8 cellular contexts compared by ENCODE assay signal in genomic region chr3:49554639-49555265, GRCh38. TPM values are rescaled to one million over a fixed set of nuclear protein-coding genes. Genes with fewer than 3 reads are reported as not detected.
A peak's percentile ranks its signal among the peaks of the same experiment; 100 is the strongest.
DNase-seq lines count a peak whose midpoint lies in the region; ATAC-seq and TF ChIP-seq lines count a peak whose summit lies in the region.

No MANE protein-coding gene starts in this region.

- no peak overlapping the region for H3K27ac ChIP-seq in OCI-LY7 (ENCODE audit: low read depth, low read length, poor library complexity, severe bottlenecking)
- H3K27ac ChIP-seq in adrenal gland: peak overlapping the region in 2 of 5 donors; percentile 47 to 79
- no peak overlapping the region for H3K27ac ChIP-seq in smooth muscle cell (ENCODE audit: low read depth)

- H3K36me3 ChIP-seq in OCI-LY7 (ENCODE audit: insufficient read depth, low read length): no peaks in the 10 kb centered on the region
- no peaks in the 10 kb centered on the region for H3K36me3 ChIP-seq in adrenal gland (replicated peaks in 1 of 2)
- no peaks in the 10 kb centered on the region for H3K36me3 ChIP-seq in smooth muscle cell (ENCODE audit: low read depth)

- peak overlapping the region; percentile 66 for H3K4me3 ChIP-seq in OCI-LY7 (ENCODE audit: low read depth, low read length, poor library complexity, severe bottlenecking)
- H3K4me3 ChIP-seq in adrenal gland: peak overlapping the region in 1 of 4 donors; percentile 90
- peak overlapping the region; percentile 72 for H3K4me3 ChIP-seq in iPS-18c (ENCODE audit: insufficient read depth, low read depth, low read length)
- peak overlapping the region; percentile 54 for H3K4me3 ChIP-seq in smooth muscle cell

- no peak overlapping the region for H3K9ac ChIP-seq in smooth muscle cell (ENCODE audit: low read depth)

- H3K4me1 ChIP-seq in OCI-LY7 (ENCODE audit: insufficient read depth, low read length, poor library complexity, severe bottlenecking): peaks cover 11% of the 10 kb centered on the region
- H3K4me1 ChIP-seq in adrenal gland (replicated peaks in 1 of 2): peaks cover 11 to 16% of the 10 kb centered on the region in 2 donors
- peaks cover 3% of the 10 kb centered on the region for H3K4me1 ChIP-seq in smooth muscle cell (ENCODE audit: low read depth)

- 0 out of 2 replicates have a peak, but pooled peaks cover 4% of the 10 kb centered on the region for H3K36me3 Mint-ChIP-seq in HFFc6 (ENCODE audit: low read depth)

- TF ChIP-seq POLR2A in adrenal gland (IDR thresholded peaks at IDR 0.05): no peak

- no TSS peak for BruUV-seq in OCI-LY7 (replicated peaks; lab: Mats Ljungman, UMichigan)

- no peak overlapping the region for H2AFZ ChIP-seq in OCI-LY7 (ENCODE audit: low read length)
- no peak overlapping the region for H2AFZ ChIP-seq in smooth muscle cell (ENCODE audit: low read depth)

- 1 to 12% (median 3%) methylated on average over 5 to 65 of the region's 65 CpGs for WGBS in adrenal gland, 4 donors
- 4% methylated on average over 49 of the region's 65 CpGs for whole genome bisulfite sequencing in smooth muscle cell (ENCODE audit: low lambda C conversion rate)

- CTCF ChIA-PET in OCI-LY7 (lab: Charles Lee; ENCODE audit: unreplicated experiment): no interaction called here

- H3K4me1 Mint-ChIP-seq in HFFc6 (ENCODE audit: low read depth): peaks cover 12% of the 10 kb centered on the region

- intact Hi-C loops in OCI-LY7 (cut with micrococcal nuclease; ENCODE audit: unreplicated experiment) (no loop called here), adrenal gland (cut with DNase I) (no loop called here)

- H4K20me1 ChIP-seq in OCI-LY7 (ENCODE audit: insufficient read depth, low read length) (no peaks in the 10 kb centered on the region), smooth muscle cell (ENCODE audit: low read depth) (no peaks in the 10 kb centered on the region)

- H3K4me2 ChIP-seq in OCI-LY7 (ENCODE audit: low read length) (peak overlapping the region; percentile 71), smooth muscle cell (peak overlapping the region; percentile 85)

- no peaks in the 10 kb centered on the region for H3K9me2 ChIP-seq in OCI-LY7 (ENCODE audit: insufficient read depth, low read length)

- H3K4me3 Mint-ChIP-seq in HFFc6: peak overlapping the region; percentile 60

- peak; percentile 60 for ATAC-seq in GM18498 (IDR thresholded peaks at IDR 0.05; ENCODE audit: unreplicated experiment)

- H3K9me3 Mint-ChIP-seq in HFFc6: no peaks in the 10 kb centered on the region; the same call in 1 of the 2 replicates

- H3K27ac Mint-ChIP-seq in HFFc6: no peak overlapping the region

- H3K27me3 ChIP-seq in adrenal gland: no peaks in the 10 kb centered on the region
- H3K27me3 ChIP-seq in smooth muscle cell (ENCODE audit: low read depth): peaks cover 21% of the 10 kb centered on the region

- TF ChIP-seq CTCF in HFFc6 (IDR thresholded peaks at IDR 0.05) (no peak), OCI-LY7 (conservative IDR thresholded peaks at IDR 0.05; ENCODE audit: low read length) (no peak), adrenal gland (IDR thresholded peaks at IDR 0.05) (no peak), smooth muscle cell (IDR thresholded peaks at IDR 0.05; ENCODE audit: borderline replicate concordance, insufficient read depth, poor library complexity, severe bottlenecking) (no peak)

- no peaks in the 10 kb centered on the region for H3K9me3 ChIP-seq in OCI-LY7 (ENCODE audit: low read length)
- no peaks in the 10 kb centered on the region for H3K9me3 ChIP-seq in adrenal gland (replicated peaks in 1 of 3)
- no peaks in the 10 kb centered on the region for H3K9me3 ChIP-seq in iPS-18c (ENCODE audit: control insufficient read depth, insufficient read depth, low read length)
- H3K9me3 ChIP-seq in smooth muscle cell (replicated peaks; ENCODE audit: low read depth): no peaks in the 10 kb centered on the region

- H3K27me3 Mint-ChIP-seq in HFFc6 (ENCODE audit: insufficient read depth): peaks cover 16% of the 10 kb centered on the region

- POLR2A ChIA-PET in OCI-LY7 (lab: Charles Lee): interaction anchor here (0.6 to 1.3 kb wide), 3 partner anchors 35 to 1154 kb away, joined by 3 read pairs; no protein-coding TSS in a partner anchor

- peaks cover 3% of the 10 kb centered on the region for H3F3A ChIP-seq in smooth muscle cell (ENCODE audit: low read depth)

- DNase-seq in HFFc6 (no peak), OCI-LY7 (ENCODE audit: low spot score) (peak; percentile 63), adrenal gland (peak in 5 of 7 donors; percentile 45 to 69 (median 58)), smooth muscle cell (lab: John Stamatoyannopoulos, UW; ENCODE audit: unreplicated experiment) (peak; percentile 73), SKM-1 (lab: John Stamatoyannopoulos, UW; ENCODE audit: unreplicated experiment) (no peak), NCI-H2196 treated with DMSO at 0.1 percent for 48 hours (lab: John Stamatoyannopoulos, UW; ENCODE audit: unreplicated experiment) (no peak)

- no peaks in the 10 kb centered on the region for H3K79me2 ChIP-seq in OCI-LY7 (ENCODE audit: insufficient read depth, low read depth, low read length)
- no peaks in the 10 kb centered on the region for H3K79me2 ChIP-seq in smooth muscle cell (ENCODE audit: low read depth)

RNA-seq across cellular contexts. Expression of gene BSN, which starts 0.5 kb away (rescaled TPM):
- under 1 TPM; 0.02 to 0.14 (median 0.06) TPM for total RNA-seq in HFFc6 (2021; fragmentation: NEBNext Ultra II Directional; extraction: Animal tissue kit (Norgen Biotek cat#: 25700))
- 0.03 TPM in 2 replicates for total RNA-seq in OCI-LY7 (2014; rRNA removed; shearing (Covaris generic))
- total RNA-seq in OCI-LY7 (2022): 0.20 and 0.27 TPM in 2 replicates
- total RNA-seq in adrenal gland: 1 to 10 TPM in 7 of 8 donors, under 1 TPM in 1; 0.72 to 4.6 (median 1.7) TPM
- polyA plus RNA-seq in adrenal gland: 1 to 10 TPM in 2 of 3 donors, under 1 TPM in 1; 0.27 to 3.9 (median 1.3) TPM
- total RNA-seq in smooth muscle cell: under 0.01 and 0.22 TPM in 2 replicates
- 0.07 and 0.50 TPM in 2 replicates for polyA plus RNA-seq in smooth muscle cell

Comparison
In these comparisons a context has a peak if more than half of its experiments do, and no peak if none do; other contexts are left out.
1. DNase-seq: peak in OCI-LY7 (single experiment), adrenal gland (5 of 7) and smooth muscle cell (single experiment); none in HFFc6 (single experiment), SKM-1 (single experiment) and NCI-H2196 treated with DMSO at 0.1 percent for 48 hours (single experiment).